8 cellular contexts compared by ENCODE assay signal in the genomic region with DNA sequence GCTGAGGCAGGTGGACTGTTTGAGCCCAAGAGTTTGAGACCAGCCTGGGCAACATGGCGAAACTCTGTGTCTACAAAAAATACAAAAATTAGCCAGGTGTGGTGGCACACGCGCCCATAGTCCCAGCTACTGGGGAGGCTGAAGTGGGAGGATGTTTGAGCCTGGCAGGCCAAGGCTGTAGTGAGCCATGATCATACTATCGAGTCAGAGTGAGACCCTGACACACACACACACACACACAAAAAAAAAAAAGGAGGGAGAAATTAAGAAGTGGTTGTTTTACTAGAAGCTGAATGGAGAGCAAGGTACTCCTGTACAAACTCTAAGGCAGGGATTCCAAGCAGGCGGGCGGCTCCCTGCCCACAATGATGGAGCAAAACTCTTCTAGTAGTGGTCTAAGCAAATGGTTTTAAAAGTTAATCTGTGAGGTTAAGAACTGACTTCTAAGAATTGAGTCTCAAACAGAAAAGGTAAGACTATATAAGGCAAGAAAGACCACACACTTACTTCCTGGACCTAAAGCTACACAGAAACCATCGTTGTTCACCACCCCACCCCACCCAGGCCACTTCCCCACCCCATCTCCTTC. TPM values are rescaled to one million over a fixed set of nuclear protein-coding genes. Genes with fewer than 3 reads are reported as not detected.
A peak's percentile ranks its signal among the peaks of the same experiment; 100 is the strongest.
DNase-seq lines count a peak whose midpoint lies in the region; ATAC-seq and TF ChIP-seq lines count a peak whose summit lies in the region.

No MANE protein-coding gene starts in this region.

- peaks cover 9 to 16% of the 10 kb centered on the region in 2 donors for H3K4me1 ChIP-seq in mucosa of rectum (ENCODE audit: control insufficient read depth in 2 of 2, insufficient read depth in 2 of 2, low read length in 2 of 2)

- H3K4me1 Mint-ChIP-seq in progenitor cell of endocrine pancreas (ENCODE audit: low read depth): peaks cover 10% of the 10 kb centered on the region

- no peak for TF ChIP-seq CTCF in progenitor cell of endocrine pancreas (IDR thresholded peaks at IDR 0.05; ENCODE audit: unreplicated experiment)

- peak overlapping the region in 1 of 2 donors; percentile 41 for H3K4me3 ChIP-seq in mucosa of rectum (ENCODE audit: low read length in 2 of 2)

- DNase-seq in G401 (ENCODE audit: low spot score) (peak; percentile 2), DMS114 treated with DMSO at 0.1 percent for 48 hours (lab: John Stamatoyannopoulos, UW; ENCODE audit: unreplicated experiment) (no peak), progenitor cell of endocrine pancreas (ENCODE audit: low spot score, unreplicated experiment) (no peak), SKM-1 treated with dmso at 0.1 percent for 144 hours (lab: John Stamatoyannopoulos, UW; ENCODE audit: unreplicated experiment) (no peak)
- DNase-seq in activated CD4-positive, CD25-positive, alpha-beta regulatory T cell treated with anti-CD3 and anti-CD28 coated beads, Interleukin-2, amount 50 U/mL, for 72 hours: peak; percentile 45

- H3K4me3 Mint-ChIP-seq in progenitor cell of endocrine pancreas (ENCODE audit: low read depth): no peak overlapping the region

- H3K9me3 Mint-ChIP-seq in progenitor cell of endocrine pancreas (ENCODE audit: low read depth): no peaks in the 10 kb centered on the region

- H3K27ac ChIP-seq in mucosa of rectum (ENCODE audit: low read depth in 2 of 2, low read length in 2 of 2): peak overlapping the region; percentile 57 to 87

- H3K9me3 ChIP-seq in mucosa of rectum (ENCODE audit: control insufficient read depth in 2 of 2, low read length in 2 of 2): no peaks in the 10 kb centered on the region

- H3K27me3 ChIP-seq in mucosa of rectum (ENCODE audit: control insufficient read depth in 2 of 2, insufficient read depth in 2 of 2, low read length in 2 of 2): no peaks in the 10 kb centered on the region

- peaks cover 23% of the 10 kb centered on the region for H3K27me3 Mint-ChIP-seq in progenitor cell of endocrine pancreas

- in situ Hi-C loops in G401 (cut with HindIII; ENCODE audit: low sequenced_read_pairs): no loop called here

- no peaks in the 10 kb centered on the region for H3K36me3 ChIP-seq in mucosa of rectum (ENCODE audit: control insufficient read depth in 2 of 2, insufficient read depth in 2 of 2, low read length in 2 of 2)

- H3K27ac Mint-ChIP-seq in progenitor cell of endocrine pancreas: no peak overlapping the region

- H3K9ac ChIP-seq in mucosa of rectum (ENCODE audit: low read depth in 1 of 2, low read length in 2 of 2): peak overlapping the region in 1 of 2 donors; percentile 52

- H3K36me3 Mint-ChIP-seq in progenitor cell of endocrine pancreas (ENCODE audit: insufficient read depth): no peaks in the 10 kb centered on the region

- peak; percentile 25 for ATAC-seq in GM21723 (IDR thresholded peaks at IDR 0.05; ENCODE audit: unreplicated experiment)
- ATAC-seq in GM18873 (IDR thresholded peaks at IDR 0.05; ENCODE audit: low FRiP score, unreplicated experiment): no peak

RNA-seq across cellular contexts. Expression of a gene that starts 2.6 kb away (rescaled TPM):
- not detected in 2 replicates for total RNA-seq in G401 (2014; rRNA removed; shearing (Covaris generic))
- total RNA-seq in progenitor cell of endocrine pancreas: 4.0 and 6.0 TPM in 2 replicates

Comparison
In these comparisons a context has a peak if more than half of its experiments do, and no peak if none do; other contexts are left out.
1. DNase-seq: peak in G401 (single experiment) and activated CD4-positive, CD25-positive, alpha-beta regulatory T cell treated with anti-CD3 and anti-CD28 coated beads, Interleukin-2, amount 50 U/mL, for 72 hours (single experiment); none in DMS114 treated with DMSO at 0.1 percent for 48 hours (single experiment), progenitor cell of endocrine pancreas (single experiment) and SKM-1 treated with dmso at 0.1 percent for 144 hours (single experiment).